Comparison of ENCODE assay signal across 15 cellular contexts in the genomic region with DNA sequence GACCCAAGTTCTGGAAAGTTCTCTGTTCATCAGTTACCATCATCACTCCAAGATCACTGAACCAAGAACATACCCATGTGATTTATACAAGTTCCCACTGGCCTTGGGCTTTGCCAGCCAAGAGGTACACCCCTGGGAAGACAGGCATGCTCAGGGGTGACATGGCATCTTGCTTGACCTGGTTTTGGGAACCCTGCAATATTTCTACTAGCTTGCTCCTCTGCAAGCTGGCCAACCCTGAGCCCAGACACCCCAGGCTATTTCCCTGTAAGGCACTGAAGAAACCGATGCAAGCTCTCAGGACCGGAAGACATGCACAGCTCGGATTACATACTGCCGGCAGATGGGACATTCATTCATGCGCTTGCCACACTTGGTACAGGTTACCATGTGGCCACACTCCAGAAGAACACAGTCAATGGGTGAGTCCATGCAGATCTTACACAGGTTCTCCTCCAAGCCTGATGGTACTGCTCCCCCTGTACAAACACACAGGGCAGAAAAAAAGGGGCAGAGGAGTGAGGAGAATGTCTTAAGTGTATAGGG. TPM values are rescaled to one million over a fixed set of nuclear protein-coding genes. Genes with fewer than 3 reads are reported as not detected.
A peak's percentile ranks its signal among the peaks of the same experiment; 100 is the strongest.
DNase-seq lines count a peak whose midpoint lies in the region; ATAC-seq and TF ChIP-seq lines count a peak whose summit lies in the region.
"Had no signal": no experiment of that assay in that cellular context is flagged by ENCODE, and none has a peak within 500 bp of the region (broad histone marks: within the 10 kb centered on the region; RNA-seq: fewer than 3 reads in every experiment).

No MANE protein-coding gene starts in this region.

- H3K4me3 ChIP-seq in upper lobe of right lung: no peak overlapping the region
- H3K4me3 ChIP-seq: HAP-1, smooth muscle cell had no signal

- H3K36me3 ChIP-seq in upper lobe of right lung: peaks cover 77% of the 10 kb centered on the region

- TF ChIP-seq CTCF in upper lobe of right lung (IDR thresholded peaks at IDR 0.05): no peak

- intact Hi-C loops in upper lobe of right lung (cut with DNase I): no loop called here

- no peaks in the 10 kb centered on the region for H3K4me1 ChIP-seq in upper lobe of right lung
- H3K4me1 ChIP-seq: HAP-1 had no signal

- H3K27ac ChIP-seq in substantia nigra (ENCODE audit: low read depth, low read length, poor library complexity, severe bottlenecking): peak overlapping the region; percentile 64
- no peak overlapping the region for H3K27ac ChIP-seq in upper lobe of right lung

- H3K27me3 Mint-ChIP-seq in activated naive CD8-positive, alpha-beta T cell: no peaks in the 10 kb centered on the region
- no peaks in the 10 kb centered on the region for H3K27me3 Mint-ChIP-seq in activated naive CD8-positive, alpha-beta T cell treated with anti-CD3 and anti-CD28 coated beads, Interleukin-2, amount 50 U/mL, for 24 hours
- H3K27me3 Mint-ChIP-seq in effector memory CD8-positive, alpha-beta T cell: no peaks in the 10 kb centered on the region

- no peaks in the 10 kb centered on the region for H3K4me1 Mint-ChIP-seq in activated naive CD8-positive, alpha-beta T cell (ENCODE audit: low read depth)
- H3K4me1 Mint-ChIP-seq in activated naive CD8-positive, alpha-beta T cell treated with anti-CD3 and anti-CD28 coated beads, Interleukin-2, amount 50 U/mL, for 24 hours: no peaks in the 10 kb centered on the region
- peaks cover 3 to 4% of the 10 kb centered on the region in 2 donors for H3K4me1 Mint-ChIP-seq in effector memory CD8-positive, alpha-beta T cell (ENCODE audit: low read depth in 2 of 2)

- H3K9me3 Mint-ChIP-seq in activated naive CD8-positive, alpha-beta T cell (ENCODE audit: low read depth): no peaks in the 10 kb centered on the region
- H3K9me3 Mint-ChIP-seq in activated naive CD8-positive, alpha-beta T cell treated with anti-CD3 and anti-CD28 coated beads, Interleukin-2, amount 50 U/mL, for 24 hours: no peaks in the 10 kb centered on the region
- H3K9me3 Mint-ChIP-seq in effector memory CD8-positive, alpha-beta T cell: no peaks in the 10 kb centered on the region

- peak overlapping the region; percentile 28 for H3K27ac Mint-ChIP-seq in activated naive CD8-positive, alpha-beta T cell
- H3K27ac Mint-ChIP-seq in activated naive CD8-positive, alpha-beta T cell treated with anti-CD3 and anti-CD28 coated beads, Interleukin-2, amount 50 U/mL, for 24 hours: no peak overlapping the region
- peak overlapping the region; percentile 22 to 55 for H3K27ac Mint-ChIP-seq in effector memory CD8-positive, alpha-beta T cell

- H3K27me3 ChIP-seq in upper lobe of right lung: no peaks in the 10 kb centered on the region

- peaks cover 2% of the 10 kb centered on the region for H3K36me3 Mint-ChIP-seq in activated naive CD8-positive, alpha-beta T cell
- peaks cover 20% of the 10 kb centered on the region for H3K36me3 Mint-ChIP-seq in activated naive CD8-positive, alpha-beta T cell treated with anti-CD3 and anti-CD28 coated beads, Interleukin-2, amount 50 U/mL, for 24 hours (ENCODE audit: low read depth)
- peaks cover 43% of the 10 kb centered on the region for H3K36me3 Mint-ChIP-seq in effector memory CD8-positive, alpha-beta T cell (ENCODE audit: insufficient read depth)

- ATAC-seq in activated naive CD8-positive, alpha-beta T cell treated with anti-CD3 and anti-CD28 coated beads, Interleukin-2, amount 50 U/mL, for 24 hours: no peak
- ATAC-seq in effector memory CD8-positive, alpha-beta T cell (replicated peaks): no peak
- no peak for ATAC-seq in upper lobe of right lung

- no peaks in the 10 kb centered on the region for H3K9me3 ChIP-seq in upper lobe of right lung
- H3K9me3 ChIP-seq: HAP-1, SK-N-SH had no signal

- DNase-seq in activated naive CD8-positive, alpha-beta T cell treated with anti-CD3 and anti-CD28 coated beads, Interleukin-2, amount 50 U/mL, for 24 hours: no peak
- peak; percentile 37 for DNase-seq in NCI-H2196 (lab: John Stamatoyannopoulos, UW; ENCODE audit: unreplicated experiment)
- DNase-seq in effector memory CD8-positive, alpha-beta T cell: no peak
- no peak for DNase-seq in substantia nigra (lab: John Stamatoyannopoulos, UW)
- no peak for DNase-seq in NCI-H2227 treated with DMSO at 0.1 percent for 48 hours (lab: John Stamatoyannopoulos, UW)
- no peak for DNase-seq in upper lobe of right lung
- DNase-seq in HUDEP-2 (lab: John Stamatoyannopoulos, UW; ENCODE audit: unreplicated experiment in 76 of 76): no peak
- DNase-seq: activated naive CD4-positive, alpha-beta T cell treated with Interleukin-2 at 50 U/mL for 16 hours; KBM-7; NCI-H1436; occipital lobe; SK-N-SH had no signal

- no peak overlapping the region for H3K4me3 Mint-ChIP-seq in activated naive CD8-positive, alpha-beta T cell
- H3K4me3 Mint-ChIP-seq in activated naive CD8-positive, alpha-beta T cell treated with anti-CD3 and anti-CD28 coated beads, Interleukin-2, amount 50 U/mL, for 24 hours: no peak overlapping the region
- no peak overlapping the region for H3K4me3 Mint-ChIP-seq in effector memory CD8-positive, alpha-beta T cell

RNA-seq across cellular contexts. Expression of a gene that starts 31.4 kb away (rescaled TPM):
- total RNA-seq in upper lobe of right lung: 29.7 TPM

RNA-seq across cellular contexts. Expression of a gene that starts 50.4 kb away (rescaled TPM):
- total RNA-seq in upper lobe of right lung: 19.6 TPM

RNA-seq across cellular contexts. Expression of a gene that starts 50.5 kb away (rescaled TPM):
- total RNA-seq in upper lobe of right lung: 1.7 TPM

RNA-seq across cellular contexts. Expression of a gene that starts 51.8 kb away (rescaled TPM):
- 27.9 TPM for total RNA-seq in upper lobe of right lung
